In genomic region chr5:38534122-38534408, GRCh38 we compare ENCODE assay signal across 21 cellular contexts. TPM values are rescaled to one million over a fixed set of nuclear protein-coding genes. Genes with fewer than 3 reads are reported as not detected.
"Had no signal": no experiment of that assay in that cellular context is flagged by ENCODE, and none has a peak within 500 bp of the region (broad histone marks: within the 10 kb centered on the region; RNA-seq: fewer than 3 reads in every experiment).

No MANE protein-coding gene starts in this region.

- H3K4me1 Mint-ChIP-seq: activated naive CD8-positive, alpha-beta T cell treated with anti-CD3 and anti-CD28 coated beads, Interleukin-2, amount 10 ng/mL, durations not matched to agents 7 days and 5 days had no signal

- DNase-seq: activated CD4-positive, alpha-beta memory T cell treated with anti-CD3 and anti-CD28 coated beads for 36 hours; activated CD4-positive, alpha-beta T cell treated with anti-CD3 and anti-CD28 coated beads for 4 hours; activated CD4-positive, CD25-positive, alpha-beta regulatory T cell; activated naive CD4-positive, alpha-beta T cell treated with anti-CD3 and anti-CD28 coated beads for 36 hours; activated naive CD8-positive, alpha-beta T cell treated with anti-CD3 and anti-CD28 coated beads, Interleukin-2, amount 10 ng/mL, durations not matched to agents 7 days and 5 days; activated T-cell treated with anti-CD3 and anti-CD28 coated beads, Interleukin-2, amount 50 U/mL, for 48 hours; effector memory CD8-positive, alpha-beta T cell; esophagus squamous epithelium; head of caudate nucleus; left cardiac atrium; mesenchymal stem cell; mucosa of descending colon; stimulated activated CD4-positive, alpha-beta T cell treated with anti-CD3 and anti-CD28 coated beads, Interleukin-12 subunit alpha, Interleukin-12 subunit beta, amount 100 ng/mL, for 4 hours; stimulated activated CD4-positive, alpha-beta T cell treated with anti-CD3 and anti-CD28 coated beads, Interleukin-4, amount 100 ng/mL, for 4 hours; stimulated activated naive CD8-positive, alpha-beta T cell treated with anti-CD3 and anti-CD28 coated beads, Interleukin-15, Interleukin-2, amounts not matched to agents 100 U/mL and 50 U/mL, for 24 hours; T1000; tibial artery had no signal

- H3K27ac Mint-ChIP-seq: activated CD4-positive, alpha-beta memory T cell treated with anti-CD3 and anti-CD28 coated beads for 36 hours; activated naive CD4-positive, alpha-beta T cell treated with anti-CD3 and anti-CD28 coated beads for 36 hours; activated naive CD8-positive, alpha-beta T cell treated with anti-CD3 and anti-CD28 coated beads, Interleukin-2, amount 10 ng/mL, durations not matched to agents 7 days and 5 days; T-helper 1 cell treated with Interleukin-12 subunit alpha and Interleukin-12 subunit beta and Interleukin-4 antibody, amounts not matched to agents 30 μg/mL and 1 μg/mL, for 36 hours had no signal

- H3K9me3 Mint-ChIP-seq: activated CD4-positive, alpha-beta memory T cell treated with anti-CD3 and anti-CD28 coated beads for 36 hours; activated naive CD4-positive, alpha-beta T cell treated with anti-CD3 and anti-CD28 coated beads for 36 hours; activated naive CD8-positive, alpha-beta T cell treated with anti-CD3 and anti-CD28 coated beads, Interleukin-2, amount 10 ng/mL, durations not matched to agents 7 days and 5 days; effector memory CD8-positive, alpha-beta T cell; neural crest cell; T-helper 1 cell treated with Interleukin-12 subunit alpha and Interleukin-12 subunit beta and Interleukin-4 antibody, amounts not matched to agents 30 μg/mL and 1 μg/mL, for 36 hours had no signal

- ATAC-seq: effector memory CD8-positive, alpha-beta T cell; gastroesophageal sphincter; left cardiac atrium; mucosa of descending colon; stimulated activated naive CD8-positive, alpha-beta T cell treated with anti-CD3 and anti-CD28 coated beads, Interleukin-15, Interleukin-2, amounts not matched to agents 100 U/mL and 50 U/mL, for 24 hours had no signal

- H3K27me3 ChIP-seq: esophagus squamous epithelium, gastroesophageal sphincter, right atrium auricular region, tibial artery had no signal

- H3K27ac ChIP-seq: esophagus squamous epithelium, gastroesophageal sphincter, right atrium auricular region, tibial artery had no signal

- H3K9me3 ChIP-seq: esophagus squamous epithelium, gastroesophageal sphincter, mucosa of descending colon, tibial artery had no signal

- H3K36me3 ChIP-seq: esophagus squamous epithelium, gastroesophageal sphincter, right atrium auricular region, tibial artery had no signal

- H3K4me3 ChIP-seq: esophagus squamous epithelium, gastroesophageal sphincter, mucosa of descending colon, right atrium auricular region, tibial artery had no signal

- H3K36me3 Mint-ChIP-seq: activated CD4-positive, alpha-beta memory T cell treated with anti-CD3 and anti-CD28 coated beads for 36 hours; activated naive CD8-positive, alpha-beta T cell treated with anti-CD3 and anti-CD28 coated beads, Interleukin-2, amount 10 ng/mL, durations not matched to agents 7 days and 5 days had no signal

- H3K4me3 Mint-ChIP-seq: activated CD4-positive, alpha-beta memory T cell treated with anti-CD3 and anti-CD28 coated beads for 36 hours; activated naive CD4-positive, alpha-beta T cell treated with anti-CD3 and anti-CD28 coated beads for 36 hours; activated naive CD8-positive, alpha-beta T cell treated with anti-CD3 and anti-CD28 coated beads, Interleukin-2, amount 10 ng/mL, durations not matched to agents 7 days and 5 days; effector memory CD8-positive, alpha-beta T cell; neural crest cell; T-helper 1 cell treated with Interleukin-12 subunit alpha and Interleukin-12 subunit beta and Interleukin-4 antibody, amounts not matched to agents 30 μg/mL and 1 μg/mL, for 36 hours had no signal

RNA-seq across cellular contexts. Expression of gene LIFR, which starts 22.4 kb away (rescaled TPM):
- total RNA-seq: activated naive CD8-positive, alpha-beta T cell treated with anti-CD3 and anti-CD28 coated beads, Interleukin-2, amount 10 ng/mL, durations not matched to agents 7 days and 5 days had no signal
